Comparison of ENCODE assay signal across 9 cellular contexts in genomic region chr7:8365499-8366110, GRCh38.
A peak's percentile ranks its signal among the peaks of the same experiment; 100 is the strongest.
DNase-seq lines count a peak whose midpoint lies in the region; ATAC-seq and TF ChIP-seq lines count a peak whose summit lies in the region.
"Had no signal": no experiment of that assay in that cellular context is flagged by ENCODE, and none has a peak within 500 bp of the region (broad histone marks: within the 10 kb centered on the region; RNA-seq: fewer than 3 reads in every experiment).

No MANE protein-coding gene starts in this region.

- TF ChIP-seq CTCF in lower leg skin (IDR thresholded peaks at IDR 0.05): no peak

- ATAC-seq in HG02759 (IDR thresholded peaks at IDR 0.05; ENCODE audit: unreplicated experiment): peak; percentile 56
- ATAC-seq in GM21390 (IDR thresholded peaks at IDR 0.05; ENCODE audit: unreplicated experiment): no peak
- ATAC-seq in HG03108 (IDR thresholded peaks at IDR 0.05; ENCODE audit: unreplicated experiment): no peak
- ATAC-seq: activated CD4-positive, alpha-beta T cell treated with anti-CD3 and anti-CD28 coated beads for 36 hours had no signal

- intact Hi-C loops in lower leg skin (cut with DNase I; ENCODE audit: low total_unique reads): no loop called here

- H3K4me3 ChIP-seq in lower leg skin (ENCODE audit: low read depth, poor library complexity, severe bottlenecking): no peak overlapping the region

- WGBS in lower leg skin, 2 donors: 46 to 53% methylated on average over 2 of the region's 2 CpGs

- peak; percentile 75 for DNase-seq in DMS153 (lab: John Stamatoyannopoulos, UW)
- peak; percentile 56 for DNase-seq in NCI-H460 (ENCODE audit: extremely low read depth, low read depth)
- DNase-seq in globus pallidus (ENCODE audit: low spot score): peak; percentile 66
- DNase-seq in middle frontal gyrus (ENCODE audit: extremely low spot score, low spot score): no peak
- no peak for DNase-seq in lower leg skin (ENCODE audit: low spot score in 2 of 2)
- DNase-seq: activated CD4-positive, alpha-beta T cell treated with anti-CD3 and anti-CD28 coated beads for 36 hours had no signal

- no peak for TF ChIP-seq POLR2A in lower leg skin (IDR thresholded peaks at IDR 0.05)

Comparison
In these comparisons a context has a peak if more than half of its experiments do, and no peak if none do; other contexts are left out.
1. DNase-seq: peak in DMS153 (single experiment), NCI-H460 (single experiment) and globus pallidus (single experiment); none in middle frontal gyrus (single experiment) and lower leg skin (0 of 2).